ENCODE assay signal across 19 cellular contexts in genomic region chrX:45351478-45351877, GRCh38.
A peak's percentile ranks its signal among the peaks of the same experiment; 100 is the strongest.
DNase-seq lines count a peak whose midpoint lies in the region; ATAC-seq lines count a peak whose summit lies in the region.
"Had no signal": no experiment of that assay in that cellular context is flagged by ENCODE, and none has a peak within 500 bp of the region (broad histone marks: within the 10 kb centered on the region; RNA-seq: fewer than 3 reads in every experiment).

No MANE protein-coding gene starts in this region.

- ATAC-seq in HG02973 (IDR thresholded peaks at IDR 0.05; ENCODE audit: unreplicated experiment) (no peak), GM19397 (IDR thresholded peaks at IDR 0.05; ENCODE audit: unreplicated experiment) (no peak)
- no peak for ATAC-seq in activated CD4-positive, CD25-positive, alpha-beta regulatory T cell treated with anti-CD3 and anti-CD28 coated beads, Interleukin-2, amount 50 U/mL, for 24 hours
- ATAC-seq: GM12878 had no signal

- peak; percentile 82 for DNase-seq in EH (ENCODE audit: low read depth)
- DNase-seq in RPMI7951 (ENCODE audit: low read depth) = peak; percentile 80
- DNase-seq in fibroblast of gingiva (ENCODE audit: low read depth) = peak; percentile 78
- DNase-seq in renal cortical epithelial cell (ENCODE audit: low read depth) = peak; percentile 53
- DNase-seq in hypothalamus (lab: John Stamatoyannopoulos, UW) = no peak
- DNase-seq: activated CD4-positive, alpha-beta T cell treated with anti-CD3 and anti-CD28 coated beads, Interleukin-2, amount 10 ng/mL, durations not matched to agents 24 days and 14 days; activated T-cell treated with anti-CD3 and anti-CD28 coated beads, Interleukin-2, amount 50 U/mL, for 24 hours; amygdala; DMS79; mesendoderm; MM.1S; NCI-H2081 treated with DMSO at 0.1 percent for 48 hours; SHP77; stimulated activated naive CD4-positive, alpha-beta T cell treated with Interleukin-2 at 50 U/mL for 16 hours; T-helper 9 cell had no signal

Comparison
In these comparisons a context has a peak if more than half of its experiments do, and no peak if none do; other contexts are left out.
1. DNase-seq: peak in EH (single experiment), RPMI7951 (single experiment), fibroblast of gingiva (single experiment) and renal cortical epithelial cell (single experiment); none in hypothalamus (0 of 51).